8 cellular contexts compared by ENCODE assay signal in the genomic region with DNA sequence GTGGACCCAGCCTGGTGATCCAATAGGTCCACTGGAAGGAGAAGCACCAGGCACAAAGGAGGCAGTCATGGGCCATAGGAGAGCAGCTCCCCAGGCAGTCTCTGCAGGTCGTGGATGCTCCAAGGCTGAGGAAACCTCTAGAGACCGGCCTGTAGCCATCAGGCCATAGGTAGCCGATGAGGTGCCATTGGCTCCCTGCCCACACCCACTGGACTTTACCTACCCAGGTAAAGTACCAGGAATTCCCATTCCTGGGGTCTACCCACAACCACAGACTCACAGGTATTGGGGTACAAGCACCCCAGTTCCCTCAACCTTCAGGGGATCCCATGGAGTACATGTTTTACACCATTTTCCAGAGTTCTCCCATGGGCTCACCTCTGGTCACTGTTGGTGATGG.
"Had no signal": no experiment of that assay in that cellular context is flagged by ENCODE, and none has a peak within 500 bp of the region (broad histone marks: within the 10 kb centered on the region; RNA-seq: fewer than 3 reads in every experiment).

No MANE protein-coding gene starts in this region.

- DNase-seq: GDM1, GF-D8 had no signal

- ATAC-seq: GM12878 had no signal

- H3K4me3 ChIP-seq: GM12878 had no signal

- FAIRE-seq: G401.6, GM12878, GM12891, GM12892, GM18507, GM19239 had no signal
